15 cellular contexts compared by ENCODE assay signal in genomic region chr3:155519081-155519480, GRCh38.
DNase-seq lines count a peak whose midpoint lies in the region; ATAC-seq, FAIRE-seq and TF ChIP-seq lines count a peak whose summit lies in the region.
"Had no signal": no experiment of that assay in that cellular context is flagged by ENCODE, and none has a peak within 500 bp of the region (broad histone marks: within the 10 kb centered on the region; RNA-seq: fewer than 3 reads in every experiment).

No MANE protein-coding gene starts in this region.

- ATAC-seq in GM19438 (IDR thresholded peaks at IDR 0.05; ENCODE audit: low read depth, unreplicated experiment) (peak; percentile 76), HG03280 (IDR thresholded peaks at IDR 0.05; ENCODE audit: unreplicated experiment) (peak; percentile 54), upper lobe of left lung (ENCODE audit: low FRiP score in 2 of 2) (no peak)
- ATAC-seq: gastrocnemius medialis; stimulated activated effector memory CD8-positive, alpha-beta T cell treated with anti-CD3 and anti-CD28 coated beads, Interleukin-12 subunit alpha, Interleukin-12 subunit beta, amount 100 ng/mL, for 72 hours had no signal

- no peaks in the 10 kb centered on the region for H3K36me3 ChIP-seq in upper lobe of left lung
- H3K36me3 ChIP-seq: gastrocnemius medialis had no signal

- 84 to 90% methylated on average over 3 of the region's 3 CpGs for WGBS in upper lobe of left lung, 2 donors

- no peak overlapping the region for H3K27ac ChIP-seq in upper lobe of left lung
- H3K27ac ChIP-seq: gastrocnemius medialis, RWPE1 had no signal

- no peak for TF ChIP-seq EP300 in upper lobe of left lung (IDR thresholded peaks at IDR 0.05)

- no peak for TF ChIP-seq POLR2A in GM12891 (IDR thresholded peaks at IDR 0.05; ENCODE audit: low read depth, low read length)
- TF ChIP-seq POLR2A in upper lobe of left lung (IDR thresholded peaks at IDR 0.05): no peak

- H3K4me1 ChIP-seq in upper lobe of left lung: no peaks in the 10 kb centered on the region
- H3K4me1 ChIP-seq: gastrocnemius medialis had no signal

- DNase-seq in GM12891 (ENCODE audit: insufficient read length, low spot score): no peak
- peak; percentile 77 for DNase-seq in NCI-H69 (lab: John Stamatoyannopoulos, UW)
- DNase-seq in activated T-cell treated with anti-CD3 and anti-CD28 coated beads, Interleukin-2, amount 50 U/mL, for 48 hours: no peak
- DNase-seq in EL: no peak
- no peak for DNase-seq in upper lobe of left lung
- DNase-seq in mucosa of gallbladder (ENCODE audit: low spot score): no peak
- DNase-seq: effector memory CD4-positive, alpha-beta T cell; gastrocnemius medialis; H9; kidney; NCI-H2171 treated with DMSO at 0.1 percent for 48 hours had no signal

- H3K9me3 ChIP-seq in upper lobe of left lung: no peaks in the 10 kb centered on the region
- H3K9me3 ChIP-seq: gastrocnemius medialis had no signal

- no peaks in the 10 kb centered on the region for H3K27me3 ChIP-seq in upper lobe of left lung
- H3K27me3 ChIP-seq: gastrocnemius medialis had no signal

- no peak overlapping the region for H3K4me3 ChIP-seq in upper lobe of left lung
- H3K4me3 ChIP-seq: gastrocnemius medialis had no signal

- no peak for TF ChIP-seq CTCF in upper lobe of left lung (IDR thresholded peaks at IDR 0.05)

- no peak for FAIRE-seq in GM12891 (lab: Jason Lieb, UNC)
- FAIRE-seq: kidney had no signal

TF ChIP-seq in GM12891, 5 proteins besides CTCF, POLR2A, EP300 and RAD21:
- TF ChIP-seq TAF1 (IDR thresholded peaks at IDR 0.05; ENCODE audit: low read depth, low read length) (no peak), SPI1 (IDR thresholded peaks at IDR 0.05; ENCODE audit: low read depth, low read length) (peak; percentile 76)

Comparison
In these comparisons a context has a peak if more than half of its experiments do, and no peak if none do; other contexts are left out.
1. ATAC-seq: peak in GM19438 (single experiment) and HG03280 (single experiment); none in upper lobe of left lung (0 of 2).